25 cellular contexts compared by ENCODE assay signal in the genomic region with DNA sequence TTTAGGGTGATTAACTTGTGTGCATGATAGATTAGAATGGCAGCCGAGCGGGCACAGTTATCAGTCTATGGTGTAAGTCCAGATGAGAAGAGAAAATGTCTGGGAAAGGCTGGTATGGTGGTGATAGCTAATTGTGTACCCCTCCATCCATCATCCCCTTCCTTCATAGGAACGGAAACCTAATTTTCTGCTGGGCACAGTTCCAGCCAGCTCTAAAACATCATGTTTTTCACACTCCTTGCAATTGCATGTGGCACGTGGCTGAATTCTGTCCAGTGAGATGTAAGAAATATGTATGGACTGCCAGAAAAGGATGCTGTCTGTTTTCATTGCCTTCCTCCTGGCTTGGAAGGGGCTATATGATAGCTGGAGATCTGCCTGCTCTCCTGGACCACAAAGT. TPM values are rescaled to one million over a fixed set of nuclear protein-coding genes. Genes with fewer than 3 reads are reported as not detected.
"Had no signal": no experiment of that assay in that cellular context is flagged by ENCODE, and none has a peak within 500 bp of the region (broad histone marks: within the 10 kb centered on the region; RNA-seq: fewer than 3 reads in every experiment).

No MANE protein-coding gene starts in this region.

- H3K4me2 ChIP-seq: neural progenitor cell had no signal

- DNase-seq: effector CD8-positive, alpha-beta T cell; endodermal cell; foreskin keratinocyte; heart left ventricle; hippocampal formation; left cardiac atrium; left lung; mesendoderm; midbrain; naive thymus-derived CD4-positive, alpha-beta T cell; right lobe of liver; small intestine; stimulated activated CD4-positive, alpha-beta T cell treated with anti-CD3 and anti-CD28 coated beads, Interleukin-15, amount 100 ng/mL, for 24 hours; stimulated activated CD4-positive, alpha-beta T cell treated with anti-CD3 and anti-CD28 coated beads, Interleukin-2, amount 100 ng/mL, for 48 hours; stimulated activated naive B cell treated with anti-CD40 and anti-IgM and Interleukin-4, amounts not matched to agents 10 μg/mL and 1 μg/mL and 100 μg/mL, for 72 hours; upper lobe of left lung had no signal

- H3K4me3 ChIP-seq: esophagus muscularis mucosa, gastroesophageal sphincter, heart left ventricle, left lung, neural progenitor cell, right lobe of liver, thoracic aorta, tibial nerve, upper lobe of left lung had no signal

- H3K4me1 ChIP-seq: esophagus muscularis mucosa, gastroesophageal sphincter, heart left ventricle, left lung, neural progenitor cell, parathyroid adenoma, right lobe of liver, tibial nerve, upper lobe of left lung had no signal

- H3K9me3 ChIP-seq: esophagus muscularis mucosa, gastroesophageal sphincter, heart left ventricle, left lung, right lobe of liver, thoracic aorta, tibial nerve, upper lobe of left lung had no signal

- H3K27me3 ChIP-seq: esophagus muscularis mucosa, foreskin keratinocyte, gastroesophageal sphincter, left lung, neural progenitor cell, right lobe of liver, tibial nerve, upper lobe of left lung had no signal

- H2AFZ ChIP-seq: neural progenitor cell, parathyroid adenoma had no signal

- H3K27ac ChIP-seq: esophagus muscularis mucosa, foreskin keratinocyte, gastroesophageal sphincter, heart left ventricle, left lung, neural progenitor cell, parathyroid adenoma, right lobe of liver, thoracic aorta, tibial nerve, upper lobe of left lung had no signal

- H3K36me3 ChIP-seq: esophagus muscularis mucosa, gastroesophageal sphincter, heart left ventricle, left lung, neural progenitor cell, right lobe of liver, thoracic aorta, tibial nerve, upper lobe of left lung had no signal

- H3K9ac ChIP-seq: neural progenitor cell, parathyroid adenoma had no signal

- ATAC-seq: foreskin keratinocyte; gastroesophageal sphincter; heart left ventricle; left cardiac atrium; left lung; naive thymus-derived CD4-positive, alpha-beta T cell; right lobe of liver; stimulated activated naive B cell treated with anti-CD40 and anti-IgM and Interleukin-4, amounts not matched to agents 10 μg/mL and 1 μg/mL and 100 μg/mL, for 72 hours had no signal

- H3K79me2 ChIP-seq: parathyroid adenoma had no signal

- FAIRE-seq: islet of Langerhans, small intestine, urothelium cell line had no signal

RNA-seq across cellular contexts. Expression of a gene that starts 40.9 kb away (rescaled TPM):
- polyA plus RNA-seq: fibroblast of lung; heart left ventricle; naive thymus-derived CD4-positive, alpha-beta T cell; small intestine had no signal
